25 cellular contexts compared by ENCODE assay signal in genomic region chr3:58551636-58552180, GRCh38. TPM values are rescaled to one million over a fixed set of nuclear protein-coding genes. Genes with fewer than 3 reads are reported as not detected.
"Had no signal": no experiment of that assay in that cellular context is flagged by ENCODE, and none has a peak within 500 bp of the region (broad histone marks: within the 10 kb centered on the region; RNA-seq: fewer than 3 reads in every experiment).

No MANE protein-coding gene starts in this region.

- ATAC-seq: HepG2, K562, Right ventricle myocardium inferior, SK-N-SH treated with all-trans-retinoic acid at 6 μM for 48 hours had no signal

- H3K4me3 Mint-ChIP-seq: IgD-negative memory B cell had no signal

- H3K4me3 ChIP-seq: K562, PC-9, Peyer's patch, SJCRH30 had no signal

- H3K4me1 Mint-ChIP-seq: IgD-negative memory B cell had no signal

- H3K27ac Mint-ChIP-seq: IgD-negative memory B cell had no signal

- DNase-seq: Kasumi-1, MM.1S, NCI-H1092 treated with DMSO at 0.1 percent for 48 hours, NCI-H1436, NCI-H187, NCI-H2029, NCI-H2081 treated with DMSO at 0.1 percent for 48 hours, NCI-H2171, NCI-H226, NCI-H446, NCI-H510A, NCI-H524 treated with DMSO at 0.1 percent for 48 hours, NCI-H69, NCI-H774, PC-9, Peyer's patch, SHP77 treated with DMSO at 0.1 percent for 48 hours, SJCRH30 had no signal

RNA-seq across cellular contexts. Expression of gene ACOX2, which starts 14.7 kb away (rescaled TPM):
- total RNA-seq: K562, OCI-LY7 had no signal

RNA-seq across cellular contexts. Expression of gene FAM107A, which starts 25.5 kb away (rescaled TPM):
- total RNA-seq: HepG2, OCI-LY7, PC-9, RPMI7951 had no signal
